ENCODE assay signal across 1 cellular context in the genomic region with DNA sequence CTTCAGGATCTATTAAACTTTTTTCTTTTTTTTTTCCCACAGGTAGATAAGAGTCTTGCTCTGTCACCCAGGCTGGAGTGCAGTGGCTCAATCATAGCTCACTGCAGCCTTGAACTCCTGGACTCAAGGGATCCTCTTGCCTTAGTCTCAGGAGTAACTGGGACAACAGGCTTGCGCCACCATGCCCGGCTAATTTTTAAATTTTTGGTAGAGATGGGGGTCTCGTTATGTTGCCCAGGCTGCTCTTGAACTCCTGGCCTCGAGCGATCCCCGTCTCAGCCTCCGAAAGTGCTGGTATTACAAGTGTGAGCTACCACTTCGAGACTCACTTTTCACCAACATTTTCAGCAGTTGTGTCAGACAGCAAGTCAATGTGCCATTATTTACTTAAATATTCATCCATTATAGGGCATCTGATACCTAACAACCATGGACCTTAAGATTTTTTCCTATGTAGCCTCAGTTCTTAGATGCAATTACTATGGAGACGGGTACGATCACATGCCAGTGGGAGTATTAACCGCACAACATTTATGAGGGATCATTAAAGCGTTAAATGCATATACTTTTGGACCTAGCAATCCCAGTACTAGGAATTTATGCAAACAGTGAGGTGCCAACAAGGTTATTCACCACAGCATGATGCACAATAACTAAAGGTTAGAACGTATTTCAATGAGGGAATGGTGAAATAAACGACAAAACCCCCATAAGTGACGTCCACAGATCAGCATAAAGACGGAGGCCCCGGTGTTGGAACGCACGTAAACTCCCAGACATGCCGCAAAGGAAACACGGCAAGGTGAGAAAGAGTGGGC.
TF ChIP-seq lines count a peak whose summit lies in the region.

No MANE protein-coding gene starts in this region.

TF ChIP-seq in IMR-90, 13 proteins besides CTCF, POLR2A, EP300 and RAD21:
- TF ChIP-seq RCOR1 (IDR thresholded peaks at IDR 0.05; ENCODE audit: insufficient replicate concordance, low read length): no peak
- no peak for TF ChIP-seq MAFK (IDR thresholded peaks at IDR 0.05; ENCODE audit: low read depth, low read length)
- TF ChIP-seq CEBPB (IDR thresholded peaks at IDR 0.05; ENCODE audit: low read depth, low read length): no peak
- TF ChIP-seq, protein P1, sequence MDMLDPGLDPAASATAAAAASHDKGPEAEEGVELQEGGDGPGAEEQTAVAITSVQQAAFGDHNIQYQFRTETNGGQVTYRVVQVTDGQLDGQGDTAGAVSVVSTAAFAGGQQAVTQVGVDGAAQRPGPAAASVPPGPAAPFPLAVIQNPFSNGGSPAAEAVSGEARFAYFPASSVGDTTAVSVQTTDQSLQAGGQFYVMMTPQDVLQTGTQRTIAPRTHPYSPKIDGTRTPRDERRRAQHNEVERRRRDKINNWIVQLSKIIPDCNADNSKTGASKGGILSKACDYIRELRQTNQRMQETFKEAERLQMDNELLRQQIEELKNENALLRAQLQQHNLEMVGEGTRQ (IDR thresholded peaks at IDR 0.05; ENCODE audit: low read depth, low read length): no peak
- no peak for TF ChIP-seq RFX5 (IDR thresholded peaks at IDR 0.05; ENCODE audit: low read depth, low read length)
- TF ChIP-seq MAZ (IDR thresholded peaks at IDR 0.05; ENCODE audit: borderline replicate concordance, low read depth, low read length): no peak
- no peak for TF ChIP-seq SMC3 (IDR thresholded peaks at IDR 0.05; ENCODE audit: low read depth, low read length)
- no peak; the same call in 1 of the 2 replicates for TF ChIP-seq BHLHE40 (IDR thresholded peaks at IDR 0.05; ENCODE audit: low read depth, low read length)
- TF ChIP-seq, protein P2, sequence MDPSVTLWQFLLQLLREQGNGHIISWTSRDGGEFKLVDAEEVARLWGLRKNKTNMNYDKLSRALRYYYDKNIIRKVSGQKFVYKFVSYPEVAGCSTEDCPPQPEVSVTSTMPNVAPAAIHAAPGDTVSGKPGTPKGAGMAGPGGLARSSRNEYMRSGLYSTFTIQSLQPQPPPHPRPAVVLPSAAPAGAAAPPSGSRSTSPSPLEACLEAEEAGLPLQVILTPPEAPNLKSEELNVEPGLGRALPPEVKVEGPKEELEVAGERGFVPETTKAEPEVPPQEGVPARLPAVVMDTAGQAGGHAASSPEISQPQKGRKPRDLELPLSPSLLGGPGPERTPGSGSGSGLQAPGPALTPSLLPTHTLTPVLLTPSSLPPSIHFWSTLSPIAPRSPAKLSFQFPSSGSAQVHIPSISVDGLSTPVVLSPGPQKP (IDR thresholded peaks at IDR 0.05; ENCODE audit: borderline replicate concordance, low read depth, low read length): no peak
- TF ChIP-seq FOS (IDR thresholded peaks at IDR 0.05; ENCODE audit: low read depth, low read length): no peak
- TF ChIP-seq NFE2L2 (IDR thresholded peaks at IDR 0.05; ENCODE audit: low read depth, low read length): no peak
TF ChIP-seq in IMR-90: peak in this region for 0.
